Comparison of ENCODE assay signal across 12 cellular contexts in genomic region chr20:50799890-50800550, GRCh38. TPM values are rescaled to one million over a fixed set of nuclear protein-coding genes. Genes with fewer than 3 reads are reported as not detected.
DNase-seq lines count a peak whose midpoint lies in the region; ATAC-seq and TF ChIP-seq lines count a peak whose summit lies in the region.
"Had no signal": no experiment of that assay in that cellular context is flagged by ENCODE, and none has a peak within 500 bp of the region (broad histone marks: within the 10 kb centered on the region; RNA-seq: fewer than 3 reads in every experiment).

No MANE protein-coding gene starts in this region.

- peaks cover 7% of the 10 kb centered on the region for H3K27me3 Mint-ChIP-seq in endodermal cell (ENCODE audit: insufficient read depth)
- H3K27me3 Mint-ChIP-seq: effector memory CD8-positive, alpha-beta T cell had no signal

- no peaks in the 10 kb centered on the region for H3K36me3 ChIP-seq in endodermal cell (ENCODE audit: control insufficient read depth, insufficient read depth, low read length)

- H3K9me3 Mint-ChIP-seq in endodermal cell = no peaks in the 10 kb centered on the region
- H3K9me3 Mint-ChIP-seq: effector memory CD8-positive, alpha-beta T cell had no signal

- H3K27ac Mint-ChIP-seq in endodermal cell = no peak overlapping the region
- H3K27ac Mint-ChIP-seq: effector memory CD8-positive, alpha-beta T cell had no signal

- peaks cover 4% of the 10 kb centered on the region for H3K4me1 Mint-ChIP-seq in endodermal cell

- no peak overlapping the region for H3K4me3 ChIP-seq in endodermal cell (ENCODE audit: low read length)

- ATAC-seq in GM18498 (IDR thresholded peaks at IDR 0.05; ENCODE audit: unreplicated experiment) (peak; percentile 34), GM19467 (IDR thresholded peaks at IDR 0.05; ENCODE audit: unreplicated experiment) (peak; percentile 41), HG03108 (IDR thresholded peaks at IDR 0.05; ENCODE audit: unreplicated experiment) (peak; percentile 38)
- ATAC-seq: effector memory CD8-positive, alpha-beta T cell had no signal

- H3K27ac ChIP-seq in endodermal cell (ENCODE audit: low read depth, low read length) = no peak overlapping the region

- DNase-seq in endodermal cell (peak; percentile 49), iPS-NIHi11 (ENCODE audit: low spot score) (no peak), GOT3 (lab: John Stamatoyannopoulos, UW) (no peak), HuH-7.5 (ENCODE audit: low spot score) (no peak)
- DNase-seq in stimulated activated CD4-positive, alpha-beta T cell treated with anti-CD3 and anti-CD28 coated beads, Interleukin-4, amount 100 ng/mL, for 1 hour = no peak
- DNase-seq: amniotic stem cell; DMS 273 treated with DMSO at 0.1 percent for 48 hours; effector memory CD8-positive, alpha-beta T cell; Right ventricle myocardium superior had no signal

- TF ChIP-seq CTCF in endodermal cell (conservative IDR thresholded peaks at IDR 0.05) = no peak

- 93 to 94% methylated on average over 6 to 8 of the region's 8 CpGs for WGBS in endodermal cell (ENCODE audit: insufficient coverage in 1 of 2, insufficient read length in 1 of 2), 2 experiments

- no peaks in the 10 kb centered on the region for H3K4me1 ChIP-seq in endodermal cell (ENCODE audit: control insufficient read depth, insufficient read depth, low read length)

- no peaks in the 10 kb centered on the region for H3K27me3 ChIP-seq in endodermal cell (ENCODE audit: control insufficient read depth, insufficient read depth, low read length, poor library complexity, severe bottlenecking)

- no peaks in the 10 kb centered on the region for H3K36me3 Mint-ChIP-seq in endodermal cell (ENCODE audit: low read depth)

- no peak overlapping the region for H3K9ac ChIP-seq in endodermal cell (ENCODE audit: extremely low read depth, low read length, poor library complexity, severe bottlenecking)

- no peaks in the 10 kb centered on the region for H3K9me3 ChIP-seq in endodermal cell (ENCODE audit: control insufficient read depth, low read length)

- H3K4me3 Mint-ChIP-seq in endodermal cell = no peak overlapping the region
- H3K4me3 Mint-ChIP-seq: effector memory CD8-positive, alpha-beta T cell had no signal

RNA-seq across cellular contexts. Expression of gene BCAS4, which starts 5.2 kb away (rescaled TPM):
- total RNA-seq in endodermal cell = 10 to 100 TPM in 1 of 2 donors, 1 to 10 TPM in 1; 9.5 to 25.2 TPM
- 10.0 TPM for polyA plus RNA-seq in endodermal cell (2013, experiment 1 of 2)
- polyA plus RNA-seq in endodermal cell (2013, experiment 2 of 2) = 10.5 TPM
